Comparison of ENCODE assay signal across 1 cellular context in the genomic region with DNA sequence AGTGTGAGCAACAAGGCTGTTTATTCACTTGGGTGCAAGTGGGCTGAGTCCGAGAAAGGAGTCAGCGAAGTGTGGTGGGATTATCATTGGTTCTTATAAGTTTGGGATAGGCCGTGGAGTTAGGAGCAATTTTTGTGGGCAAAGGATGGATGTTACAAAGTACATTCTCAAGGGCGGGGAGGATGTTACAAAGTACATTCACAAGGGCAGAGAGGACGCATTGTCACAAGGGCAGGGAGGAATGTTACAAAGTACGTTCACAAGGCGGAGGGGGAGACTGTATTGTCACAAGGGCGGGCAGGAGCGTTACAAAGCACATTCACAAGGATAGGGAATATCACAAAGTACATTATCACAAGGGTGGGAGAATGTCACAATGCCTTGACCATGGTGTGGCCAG.
TF ChIP-seq lines count a peak whose summit lies in the region.

No MANE protein-coding gene starts in this region.

TF ChIP-seq in GM23338, 12 proteins besides CTCF, POLR2A, EP300 and RAD21:
- TF ChIP-seq STAT1 (IDR thresholded peaks at IDR 0.05; ENCODE audit: unreplicated experiment) (no peak), ZNF114 (CRISPR knock-in tag; IDR thresholded peaks at IDR 0.05) (no peak), CREB1 (CRISPR knock-in tag; IDR thresholded peaks at IDR 0.05; ENCODE audit: low read depth) (no peak), ZNF331 (CRISPR knock-in tag; IDR thresholded peaks at IDR 0.05; ENCODE audit: low read depth) (no peak), JUNB (IDR thresholded peaks at IDR 0.05; ENCODE audit: unreplicated experiment) (no peak), EZH2 (IDR thresholded peaks at IDR 0.05; ENCODE audit: low read depth, unreplicated experiment) (no peak), ZNF462 (CRISPR knock-in tag; IDR thresholded peaks at IDR 0.05) (no peak), EZH2phosphoT487 (IDR thresholded peaks at IDR 0.05; ENCODE audit: unreplicated experiment) (no peak), NANOG (IDR thresholded peaks at IDR 0.05; ENCODE audit: borderline replicate concordance) (no peak)
- TF ChIP-seq, protein P1, sequence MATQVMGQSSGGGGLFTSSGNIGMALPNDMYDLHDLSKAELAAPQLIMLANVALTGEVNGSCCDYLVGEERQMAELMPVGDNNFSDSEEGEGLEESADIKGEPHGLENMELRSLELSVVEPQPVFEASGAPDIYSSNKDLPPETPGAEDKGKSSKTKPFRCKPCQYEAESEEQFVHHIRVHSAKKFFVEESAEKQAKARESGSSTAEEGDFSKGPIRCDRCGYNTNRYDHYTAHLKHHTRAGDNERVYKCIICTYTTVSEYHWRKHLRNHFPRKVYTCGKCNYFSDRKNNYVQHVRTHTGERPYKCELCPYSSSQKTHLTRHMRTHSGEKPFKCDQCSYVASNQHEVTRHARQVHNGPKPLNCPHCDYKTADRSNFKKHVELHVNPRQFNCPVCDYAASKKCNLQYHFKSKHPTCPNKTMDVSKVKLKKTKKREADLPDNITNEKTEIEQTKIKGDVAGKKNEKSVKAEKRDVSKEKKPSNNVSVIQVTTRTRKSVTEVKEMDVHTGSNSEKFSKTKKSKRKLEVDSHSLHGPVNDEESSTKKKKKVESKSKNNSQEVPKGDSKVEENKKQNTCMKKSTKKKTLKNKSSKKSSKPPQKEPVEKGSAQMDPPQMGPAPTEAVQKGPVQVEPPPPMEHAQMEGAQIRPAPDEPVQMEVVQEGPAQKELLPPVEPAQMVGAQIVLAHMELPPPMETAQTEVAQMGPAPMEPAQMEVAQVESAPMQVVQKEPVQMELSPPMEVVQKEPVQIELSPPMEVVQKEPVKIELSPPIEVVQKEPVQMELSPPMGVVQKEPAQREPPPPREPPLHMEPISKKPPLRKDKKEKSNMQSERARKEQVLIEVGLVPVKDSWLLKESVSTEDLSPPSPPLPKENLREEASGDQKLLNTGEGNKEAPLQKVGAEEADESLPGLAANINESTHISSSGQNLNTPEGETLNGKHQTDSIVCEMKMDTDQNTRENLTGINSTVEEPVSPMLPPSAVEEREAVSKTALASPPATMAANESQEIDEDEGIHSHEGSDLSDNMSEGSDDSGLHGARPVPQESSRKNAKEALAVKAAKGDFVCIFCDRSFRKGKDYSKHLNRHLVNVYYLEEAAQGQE (IDR thresholded peaks at IDR 0.05; ENCODE audit: unreplicated experiment): no peak
